ENCODE assay signal across 23 cellular contexts in genomic region chr9:69265891-69266290, GRCh38. TPM values are rescaled to one million over a fixed set of nuclear protein-coding genes. Genes with fewer than 3 reads are reported as not detected.
DNase-seq lines count a peak whose midpoint lies in the region; ATAC-seq and TF ChIP-seq lines count a peak whose summit lies in the region.
"Had no signal": no experiment of that assay in that cellular context is flagged by ENCODE, and none has a peak within 500 bp of the region (broad histone marks: within the 10 kb centered on the region; RNA-seq: fewer than 3 reads in every experiment).

No MANE protein-coding gene starts in this region.

- no peak for TF ChIP-seq POLR2A in adrenal gland (IDR thresholded peaks at IDR 0.05)

- in situ Hi-C loops in astrocyte of the spinal cord (cut with HindIII; ENCODE audit: low sequenced_read_pairs) = no loop called here

- ATAC-seq in right cardiac atrium (peak; percentile 31 to 52), Right ventricle myocardium inferior (no peak), HG03469 (IDR thresholded peaks at IDR 0.05; ENCODE audit: unreplicated experiment) (no peak)
- ATAC-seq: GM12878, left colon had no signal

- DNase-seq in right cardiac atrium = no peak
- DNase-seq in Right ventricle myocardium inferior (ENCODE audit: missing footprints) = no peak
- peak; percentile 10 for DNase-seq in astrocyte of the spinal cord (ENCODE audit: low read depth, low spot score)
- peak; percentile 10 to 31 for DNase-seq in foreskin fibroblast
- no peak for DNase-seq in activated CD8-positive, alpha-beta memory T cell treated with anti-CD3 and anti-CD28 coated beads for 24 hours
- no peak for DNase-seq in adrenal gland
- no peak for DNase-seq in stimulated activated naive CD4-positive, alpha-beta T cell (lab: John Stamatoyannopoulos, UW)
- DNase-seq: activated CD4-positive, alpha-beta memory T cell treated with anti-CD3 and anti-CD28 coated beads, Interleukin-2, amount 10 ng/mL, durations not matched to agents 7 days and 5 days; activated naive CD4-positive, alpha-beta T cell treated with anti-CD3 and anti-CD28 coated beads for 36 hours; activated T-cell treated with anti-CD3 and anti-CD28 coated beads, Interleukin-2, amount 50 U/mL, for 1 hour; aorta; cortex of kidney; left colon; NCI-H2107; NCI-H526; Right ventricle myocardium superior; substantia nigra; T-helper 1 cell had no signal

- H3K4me1 ChIP-seq in right cardiac atrium (ENCODE audit: control insufficient read depth, insufficient read depth, low read length) = no peaks in the 10 kb centered on the region
- H3K4me1 ChIP-seq in adrenal gland (replicated peaks in 1 of 2) = no peaks in the 10 kb centered on the region

- no peak for TF ChIP-seq CTCF in astrocyte of the spinal cord (IDR thresholded peaks at IDR 0.05; ENCODE audit: low read depth, low read length)
- no peak for TF ChIP-seq CTCF in foreskin fibroblast (IDR thresholded peaks at IDR 0.05; ENCODE audit: low read depth, low read length)
- TF ChIP-seq CTCF in adrenal gland (IDR thresholded peaks at IDR 0.05) = no peak

- H3K9me3 ChIP-seq in right cardiac atrium (ENCODE audit: control insufficient read depth, low read length) (no peaks in the 10 kb centered on the region), adrenal gland (replicated peaks in 1 of 3) (no peaks in the 10 kb centered on the region)
- H3K9me3 ChIP-seq: BLaER1 treated with 17β-estradiol and CSF1 and Interleukin-3, amounts not matched to agents 10 nM and 100 nM had no signal

- H3K27ac ChIP-seq in right cardiac atrium (ENCODE audit: low read length) = no peak overlapping the region
- no peak overlapping the region for H3K27ac ChIP-seq in adrenal gland
- H3K27ac ChIP-seq: BLaER1 treated with 17β-estradiol and CSF1 and Interleukin-3, amounts not matched to agents 10 nM and 100 nM; epithelial cell of prostate had no signal

- intact Hi-C loops in right cardiac atrium (cut with DNase I) (no loop called here), Right ventricle myocardium inferior (cut with DNase I) (loop anchor here (10.0 kb wide), 1 partner anchor 119 kb away; no protein-coding TSS in a partner anchor), adrenal gland (cut with DNase I) (no loop called here)

- no peaks in the 10 kb centered on the region for H3K27me3 ChIP-seq in right cardiac atrium (ENCODE audit: control insufficient read depth, insufficient read depth)
- H3K27me3 ChIP-seq in adrenal gland = no peaks in the 10 kb centered on the region
- H3K27me3 ChIP-seq: BLaER1 treated with 17β-estradiol and CSF1 and Interleukin-3, amounts not matched to agents 10 nM and 100 nM had no signal

- 74% methylated on average over 9 of the region's 9 CpGs for WGBS in right cardiac atrium
- 69 to 82% (median 77%) methylated on average over 9 of the region's 9 CpGs for WGBS in adrenal gland, 4 donors

- H3K4me3 ChIP-seq in right cardiac atrium (ENCODE audit: low read length) (no peak overlapping the region), astrocyte of the spinal cord (ENCODE audit: low read depth, low read length) (no peak overlapping the region), foreskin fibroblast (ENCODE audit: low read depth in 1 of 2, low read length in 2 of 2) (no peak overlapping the region), adrenal gland (no peak overlapping the region)
- H3K4me3 ChIP-seq: BLaER1 treated with 17β-estradiol and CSF1 and Interleukin-3, amounts not matched to agents 10 nM and 100 nM; GM12878 had no signal

- H3K36me3 ChIP-seq in adrenal gland (replicated peaks in 1 of 2) = no peaks in the 10 kb centered on the region
- H3K36me3 ChIP-seq: BLaER1 treated with 17β-estradiol and CSF1 and Interleukin-3, amounts not matched to agents 10 nM and 100 nM had no signal

RNA-seq across cellular contexts. Expression of gene ENTREP1, which starts 59.1 kb away (rescaled TPM):
- total RNA-seq in right cardiac atrium (10 to 100 TPM; 16.7 to 29.2 (median 25.7) TPM), Right ventricle myocardium inferior (20.0 TPM), adrenal gland (10 to 100 TPM in 2 of 8 donors, 1 to 10 TPM in 6; 4.0 to 11.0 (median 6.9) TPM)
- polyA plus RNA-seq in right cardiac atrium (14.7 TPM), adrenal gland (10 to 100 TPM in 2 of 3 donors, 1 to 10 TPM in 1; 4.1 to 13.7 (median 13.3) TPM)
- total RNA-seq: activated CD4-positive, alpha-beta memory T cell treated with anti-CD3 and anti-CD28 coated beads, Interleukin-2, amount 10 ng/mL, durations not matched to agents 7 days and 5 days; activated naive CD4-positive, alpha-beta T cell treated with anti-CD3 and anti-CD28 coated beads for 36 hours; GM12878; mononuclear cell had no signal
- polyA plus RNA-seq: GM12878 had no signal

Comparison
In these comparisons a context has a peak if more than half of its experiments do, and no peak if none do; other contexts are left out.
1. ATAC-seq: peak in right cardiac atrium (2 of 2); none in Right ventricle myocardium inferior (single experiment) and HG03469 (single experiment).
2. DNase-seq: peak in astrocyte of the spinal cord (single experiment) and foreskin fibroblast (2 of 2); none in right cardiac atrium (0 of 3), Right ventricle myocardium inferior (single experiment), activated CD8-positive, alpha-beta memory T cell treated with anti-CD3 and anti-CD28 coated beads for 24 hours (single experiment), adrenal gland (0 of 7) and stimulated activated naive CD4-positive, alpha-beta T cell (0 of 6).